Comparison of ENCODE assay signal across 17 cellular contexts in genomic region chr2:55500025-55500424, GRCh38. TPM values are rescaled to one million over a fixed set of nuclear protein-coding genes. Genes with fewer than 3 reads are reported as not detected.
A peak's percentile ranks its signal among the peaks of the same experiment; 100 is the strongest.
DNase-seq lines count a peak whose midpoint lies in the region; ATAC-seq and TF ChIP-seq lines count a peak whose summit lies in the region.
"Had no signal": no experiment of that assay in that cellular context is flagged by ENCODE, and none has a peak within 500 bp of the region (broad histone marks: within the 10 kb centered on the region; RNA-seq: fewer than 3 reads in every experiment).

No MANE protein-coding gene starts in this region.

- TF ChIP-seq CTCF in foreskin keratinocyte (conservative IDR thresholded peaks at IDR 0.05), result no peak
- no peak for TF ChIP-seq CTCF in omental fat pad (IDR thresholded peaks at IDR 0.05)

- DNase-seq in AG08396 (ENCODE audit: low spot score), result peak; percentile 46
- peak; percentile 71 for DNase-seq in adipocyte (ENCODE audit: low read depth)
- DNase-seq in foreskin keratinocyte, result peak in 1 of 2 donors; percentile 37
- no peak for DNase-seq in omental fat pad (ENCODE audit: low spot score)
- DNase-seq in mesenteric fat pad (ENCODE audit: low spot score), result no peak
- DNase-seq in NCI-H1092 (lab: John Stamatoyannopoulos, UW), result no peak
- no peak for DNase-seq in putamen (ENCODE audit: low spot score)
- DNase-seq: activated CD4-positive, alpha-beta T cell treated with anti-CD3 and anti-CD28 coated beads, Interleukin-2, amount 50 U/mL, for 1 hour; activated effector memory CD4-positive, alpha-beta T cell treated with anti-CD3 and anti-CD28 coated beads, Interleukin-2, amount 50 U/mL, for 16 hours; colonic mucosa; left ventricle myocardium superior; NCI-H1105; NCI-H748 treated with DMSO at 0.1 percent for 48 hours; nephron progenitor cell; T-cell had no signal

- H3K27me3 ChIP-seq in adipocyte (replicated peaks; ENCODE audit: control insufficient read depth, insufficient read depth, low read length) (no peaks in the 10 kb centered on the region), foreskin keratinocyte (no peaks in the 10 kb centered on the region)
- H3K27me3 ChIP-seq: BLaER1 treated with 17β-estradiol and CSF1 and Interleukin-3, amounts not matched to agents 10 nM and 100 nM; colonic mucosa had no signal

- H3K9me3 ChIP-seq in adipocyte (ENCODE audit: control insufficient read depth, low read length), result no peaks in the 10 kb centered on the region
- H3K9me3 ChIP-seq: BLaER1 treated with 17β-estradiol and CSF1 and Interleukin-3, amounts not matched to agents 10 nM and 100 nM; colonic mucosa had no signal

- no peak overlapping the region for H3K27ac ChIP-seq in foreskin keratinocyte
- H3K27ac ChIP-seq: colonic mucosa had no signal

- no peak for TF ChIP-seq RAD21 in Ishikawa (IDR thresholded peaks at IDR 0.05; ENCODE audit: low read depth)

- ATAC-seq in foreskin keratinocyte (peak; percentile 80), omental fat pad (ENCODE audit: low FRiP score) (no peak)
- ATAC-seq: left ventricle myocardium superior, T-cell had no signal

- H3K4me1 ChIP-seq in adipocyte (ENCODE audit: control insufficient read depth, insufficient read depth, low read length) (peaks cover 9% of the 10 kb centered on the region), foreskin keratinocyte (no peaks in the 10 kb centered on the region)
- H3K4me1 ChIP-seq: colonic mucosa had no signal

- no peak overlapping the region for H3K9ac ChIP-seq in adipocyte (ENCODE audit: low read length)
- H3K9ac ChIP-seq: BLaER1 treated with 17β-estradiol and CSF1 and Interleukin-3, amounts not matched to agents 10 nM and 100 nM had no signal

- H3K36me3 ChIP-seq in adipocyte (ENCODE audit: control insufficient read depth, insufficient read depth, low read length, severe bottlenecking), result no peaks in the 10 kb centered on the region
- H3K36me3 ChIP-seq: BLaER1 treated with 17β-estradiol and CSF1 and Interleukin-3, amounts not matched to agents 10 nM and 100 nM; colonic mucosa had no signal

- H3K4me3 ChIP-seq in adipocyte (ENCODE audit: low read length), result no peak overlapping the region
- H3K4me3 ChIP-seq: BLaER1 treated with 17β-estradiol and CSF1 and Interleukin-3, amounts not matched to agents 10 nM and 100 nM; colonic mucosa had no signal

- no peak for TF ChIP-seq EP300 in Ishikawa (IDR thresholded peaks at IDR 0.05; ENCODE audit: borderline replicate concordance)

TF ChIP-seq in Ishikawa, 13 proteins besides CTCF, POLR2A, EP300 and RAD21:
- TF ChIP-seq FOXM1 (IDR thresholded peaks at IDR 0.05; ENCODE audit: borderline replicate concordance, low read depth), result no peak
- 0 out of 2 replicates have a peak, but pooled peaks have one; percentile 18 for TF ChIP-seq CEBPB (IDR thresholded peaks at IDR 0.05)

RNA-seq across cellular contexts. Expression of gene CFAP36, which starts 19.5 kb away (rescaled TPM):
- total RNA-seq in foreskin keratinocyte, result 26.9 and 27.8 TPM in 2 replicates
- 27.6 and 33.0 TPM in 2 replicates for polyA plus RNA-seq in foreskin keratinocyte
- total RNA-seq in omental fat pad, result 10 to 100 TPM; 13.8 to 18.6 (median 17.4) TPM
- 18.5 TPM for total RNA-seq in mesenteric fat pad

Comparison
In these comparisons a context has a peak if more than half of its experiments do, and no peak if none do; other contexts are left out.
1. DNase-seq: peak in AG08396 (single experiment) and adipocyte (single experiment); none in omental fat pad (single experiment), mesenteric fat pad (single experiment), NCI-H1092 (single experiment) and putamen (single experiment).